ENCODE assay signal across 8 cellular contexts in the genomic region with DNA sequence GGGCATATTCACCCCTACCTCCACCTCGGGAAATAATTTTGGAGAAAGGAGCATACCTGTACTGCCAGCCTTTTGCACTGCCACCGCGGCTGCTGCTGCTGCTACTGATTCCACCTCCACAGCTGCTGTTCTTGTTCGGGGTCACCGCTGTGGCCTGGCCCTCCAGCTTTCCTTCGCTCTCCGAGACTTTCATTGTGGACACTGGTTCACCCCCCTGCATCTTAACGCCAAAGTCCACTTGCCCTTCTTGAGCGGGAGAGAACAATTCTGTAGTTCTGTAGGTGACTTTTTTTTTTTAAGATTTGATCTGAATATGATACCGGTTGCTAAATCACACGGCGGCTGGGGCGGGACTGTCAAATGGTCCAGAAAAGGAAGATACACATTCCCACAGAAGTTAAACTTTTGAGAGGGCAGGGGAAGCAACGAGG. TPM values are rescaled to one million over a fixed set of nuclear protein-coding genes. Genes with fewer than 3 reads are reported as not detected.
A peak's percentile ranks its signal among the peaks of the same experiment; 100 is the strongest.
DNase-seq lines count a peak whose midpoint lies in the region; ATAC-seq and TF ChIP-seq lines count a peak whose summit lies in the region.

No MANE protein-coding gene starts in this region.

- TF ChIP-seq CTCF in epithelial cell of esophagus (IDR thresholded peaks at IDR 0.05; ENCODE audit: insufficient read depth, low read depth, low read length, missing control alignments) (no peak), nephron progenitor cell (IDR thresholded peaks at IDR 0.05) (no peak)

- H3K27me3 Mint-ChIP-seq in nephron progenitor cell (ENCODE audit: low read depth, poor library complexity), result no peaks in the 10 kb centered on the region

- H3K27ac Mint-ChIP-seq in nephron progenitor cell, result peak overlapping the region; percentile 97

- peaks cover 8% of the 10 kb centered on the region; the same call in 1 of the 2 replicates for H3K36me3 ChIP-seq in SJSA1

- H3K4me3 Mint-ChIP-seq in nephron progenitor cell, result peak overlapping the region; percentile 93

- ATAC-seq in GM19324 (IDR thresholded peaks at IDR 0.05; ENCODE audit: low FRiP score, unreplicated experiment), result no peak

- peaks cover 19% of the 10 kb centered on the region for H3K36me3 Mint-ChIP-seq in nephron progenitor cell (ENCODE audit: low read depth)

- H3K4me3 ChIP-seq in SJSA1 (peak overlapping the region; percentile 68), epithelial cell of esophagus (ENCODE audit: low read length) (peak overlapping the region; percentile 86)

- H3K27ac ChIP-seq in SJSA1, result peak overlapping the region; percentile 71

- peaks cover 10% of the 10 kb centered on the region for H3K4me1 ChIP-seq in SJSA1 (replicated peaks)

- H3K9me3 ChIP-seq in SJSA1 (replicated peaks), result 0 out of 2 replicates have a peak, but pooled peaks cover 2% of the 10 kb centered on the region

- H3K9me3 Mint-ChIP-seq in nephron progenitor cell, result no peaks in the 10 kb centered on the region

- no peaks in the 10 kb centered on the region for H3K27me3 ChIP-seq in SJSA1 (replicated peaks)

- peaks cover 36% of the 10 kb centered on the region for H3K4me1 Mint-ChIP-seq in nephron progenitor cell

- DNase-seq in NCI-H82 (lab: John Stamatoyannopoulos, UW), result peak; percentile 50
- no peak for DNase-seq in NCI-H82 treated with DMSO at 0.1 percent for 48 hours (lab: John Stamatoyannopoulos, UW; ENCODE audit: unreplicated experiment)
- no peak for DNase-seq in SJSA1 (ENCODE audit: low read depth in 1 of 2, low spot score in 2 of 2)
- DNase-seq in epithelial cell of esophagus (ENCODE audit: low read depth), result peak; percentile 23
- DNase-seq in nephron progenitor cell, result peak; percentile 41
- no peak for DNase-seq in germinal center (ENCODE audit: low spot score)
- no peak for DNase-seq in NCI-H226

RNA-seq across cellular contexts. Expression of a gene that starts 0.7 kb away (rescaled TPM):
- total RNA-seq in SJSA1 (2014; rRNA removed; shearing (Covaris generic)), result 4.2 and 7.6 TPM in 2 replicates

Comparison
In these comparisons a context has a peak if more than half of its experiments do, and no peak if none do; other contexts are left out.
1. DNase-seq: peak in NCI-H82 (single experiment), epithelial cell of esophagus (single experiment) and nephron progenitor cell (single experiment); none in NCI-H82 treated with DMSO at 0.1 percent for 48 hours (single experiment), SJSA1 (0 of 2), germinal center (single experiment) and NCI-H226 (single experiment).